Comparison of ENCODE assay signal across 8 cellular contexts in genomic region chr4:143184503-143185252, GRCh38. TPM values are rescaled to one million over a fixed set of nuclear protein-coding genes. Genes with fewer than 3 reads are reported as not detected.
DNase-seq lines count a peak whose midpoint lies in the region; ATAC-seq, FAIRE-seq and TF ChIP-seq lines count a peak whose summit lies in the region.

TSS of gene USP38 (plus strand) at chr4:143184917. CDS start at chr4:143185451, 534 bp downstream.

- POLR2A ChIA-PET in AG04449 (lab: Yijun Ruan, JAX): interaction anchor here (0.7 kb wide), 1 partner anchor 152 kb away, joined by 3 read pairs; the partner anchor contains the start of gene GAB1

- H3K36me3 ChIP-seq in bronchial epithelial cell (ENCODE audit: control insufficient read depth, insufficient read depth, low read length): no peaks in the 10 kb centered on the region

- no peak for FAIRE-seq in bronchial epithelial cell (lab: Jason Lieb, UNC)

- ATAC-seq in GM18870 (IDR thresholded peaks at IDR 0.05; ENCODE audit: unreplicated experiment): peak; percentile 59
- peak; percentile 79 for ATAC-seq in HG03135 (IDR thresholded peaks at IDR 0.05; ENCODE audit: unreplicated experiment)

- H3K4me3 ChIP-seq in AG04449 (ENCODE audit: low read depth, low read length) (peak within 1 kb of the TSS; percentile 88), WI38 (ENCODE audit: low read depth, low read length) (peak within 1 kb of the TSS; percentile 91), bronchial epithelial cell (ENCODE audit: low read depth, low read length) (peak within 1 kb of the TSS; percentile 81)

- TF ChIP-seq CTCF in AG04449 (IDR thresholded peaks at IDR 0.05; ENCODE audit: insufficient read depth, low read length, missing control alignments) (peak; percentile 4), WI38 (IDR thresholded peaks at IDR 0.05; ENCODE audit: low read depth, low read length) (no peak), bronchial epithelial cell (IDR thresholded peaks at IDR 0.05; ENCODE audit: insufficient read depth, low read length, severe bottlenecking) (peak; percentile 19)

- H3K27me3 ChIP-seq in bronchial epithelial cell (ENCODE audit: control insufficient read depth, insufficient read depth, low read length): no peaks in the 10 kb centered on the region

- CTCF ChIA-PET in AG04449 (lab: Yijun Ruan, JAX): interaction anchor here (0.8 kb wide), 1 partner anchor 18 kb away, joined by 3 read pairs; no protein-coding TSS in a partner anchor

- peak; percentile 78 for DNase-seq in AG04449 (ENCODE audit: low read depth, low spot score)
- peak; percentile 83 for DNase-seq in NCI-H2196 treated with DMSO at 0.1 percent for 48 hours (lab: John Stamatoyannopoulos, UW; ENCODE audit: unreplicated experiment)
- DNase-seq in bronchial epithelial cell (ENCODE audit: low read depth): peak; percentile 88
- peak; percentile 83 for DNase-seq in iPS-NIHi7 (ENCODE audit: extremely low spot score)
- peak; percentile 70 for DNase-seq in smooth muscle cell of the brain vasculature (ENCODE audit: low read depth, low spot score)

RNA-seq across cellular contexts. Expression of gene USP38, which starts in this region (rescaled TPM):
- 18.4 and 20.5 TPM in 2 replicates for total RNA-seq in bronchial epithelial cell

Comparison
In these comparisons a context has a peak if more than half of its experiments do, and no peak if none do; other contexts are left out.
1. Peak in every context shown above with its lines: DNase-seq, ATAC-seq and H3K4me3 ChIP-seq.